10 cellular contexts compared by ENCODE assay signal in the genomic region with DNA sequence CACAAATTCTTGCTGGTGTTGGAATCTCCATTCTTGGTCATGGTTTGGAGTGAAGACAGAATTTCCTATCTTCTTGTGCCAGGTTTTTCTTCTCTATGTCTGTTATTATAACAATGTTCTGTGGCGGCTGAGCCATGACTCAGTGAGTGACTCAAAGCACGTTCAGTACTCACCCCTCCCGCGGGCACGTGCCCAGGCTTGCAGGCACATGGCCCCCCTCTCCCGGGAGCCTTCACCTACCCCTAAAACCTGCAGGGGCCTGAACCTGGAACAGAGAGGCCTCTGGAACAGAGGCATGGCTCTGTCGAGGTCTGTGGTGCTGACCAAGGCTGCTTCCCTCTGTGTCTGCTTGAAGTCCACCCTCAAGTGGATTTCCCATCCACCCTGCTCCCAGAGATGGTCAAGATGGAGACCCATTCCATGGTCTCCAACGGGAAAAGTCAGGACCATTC. TPM values are rescaled to one million over a fixed set of nuclear protein-coding genes. Genes with fewer than 3 reads are reported as not detected.
A peak's percentile ranks its signal among the peaks of the same experiment; 100 is the strongest.
DNase-seq lines count a peak whose midpoint lies in the region; ATAC-seq and TF ChIP-seq lines count a peak whose summit lies in the region.
"Had no signal": no experiment of that assay in that cellular context is flagged by ENCODE, and none has a peak within 500 bp of the region (broad histone marks: within the 10 kb centered on the region; RNA-seq: fewer than 3 reads in every experiment).

No MANE protein-coding gene starts in this region.

- in situ Hi-C loops in GM13977 (cut with MboI; ENCODE audit: low pct_unique_long_range_greater_than_20kb, low sequenced_read_pairs, unreplicated experiment) = no loop called here

- no peaks in the 10 kb centered on the region for H3K4me1 Mint-ChIP-seq in activated naive CD8-positive, alpha-beta T cell treated with anti-CD3 and anti-CD28 coated beads, Interleukin-2, amount 50 U/mL, for 24 hours
- H3K4me1 Mint-ChIP-seq: nephron had no signal

- H2AFZ ChIP-seq in osteoblast (ENCODE audit: low read length) = no peak overlapping the region

- no peak overlapping the region for H3K27ac Mint-ChIP-seq in activated naive CD8-positive, alpha-beta T cell treated with anti-CD3 and anti-CD28 coated beads, Interleukin-2, amount 50 U/mL, for 24 hours

- H3K4me3 ChIP-seq in AG09309 (ENCODE audit: control insufficient read depth, low read depth, low read length) (no peak overlapping the region), esophagus muscularis mucosa (no peak overlapping the region), osteoblast (ENCODE audit: insufficient read depth, low read length) (no peak overlapping the region)

- H3K4me1 ChIP-seq in esophagus muscularis mucosa = peaks cover 14 to 51% (median 33%) of the 10 kb centered on the region in 4 donors
- peaks cover 11% of the 10 kb centered on the region for H3K4me1 ChIP-seq in osteoblast (ENCODE audit: insufficient read depth, low read length)

- H3K27me3 ChIP-seq in esophagus muscularis mucosa = no peaks in the 10 kb centered on the region
- H3K27me3 ChIP-seq in osteoblast (ENCODE audit: insufficient read depth, low read length) = peaks cover 22% of the 10 kb centered on the region

- H3K9me3 ChIP-seq in esophagus muscularis mucosa = no peaks in the 10 kb centered on the region
- H3K9me3 ChIP-seq in osteoblast (ENCODE audit: low read depth, low read length) = no peaks in the 10 kb centered on the region

- DNase-seq in AG09309 (ENCODE audit: low read depth) (peak; percentile 67), NCI-H460 (ENCODE audit: extremely low read depth, low read depth) (peak; percentile 2), esophagus muscularis mucosa (ENCODE audit: extremely low spot score) (peak; percentile 98), osteoblast (ENCODE audit: insufficient read length, low spot score, missing footprints) (peak; percentile 99), GM13977 (ENCODE audit: low spot score) (no peak)
- DNase-seq in activated naive CD8-positive, alpha-beta T cell treated with anti-CD3 and anti-CD28 coated beads, Interleukin-2, amount 50 U/mL, for 24 hours = no peak

- ATAC-seq in HG02571 (IDR thresholded peaks at IDR 0.05; ENCODE audit: unreplicated experiment) (no peak), HG02973 (IDR thresholded peaks at IDR 0.05; ENCODE audit: unreplicated experiment) (no peak)
- ATAC-seq in activated naive CD8-positive, alpha-beta T cell treated with anti-CD3 and anti-CD28 coated beads, Interleukin-2, amount 50 U/mL, for 24 hours = no peak

- H3K36me3 ChIP-seq in esophagus muscularis mucosa (peaks cover 24 to 40% (median 37%) of the 10 kb centered on the region in 4 donors), osteoblast (ENCODE audit: insufficient read depth, low read length) (no peaks in the 10 kb centered on the region)

- H3K27me3 Mint-ChIP-seq in activated naive CD8-positive, alpha-beta T cell treated with anti-CD3 and anti-CD28 coated beads, Interleukin-2, amount 50 U/mL, for 24 hours = peaks cover 3% of the 10 kb centered on the region

- TF ChIP-seq POLR2A in esophagus muscularis mucosa (IDR thresholded peaks at IDR 0.05; ENCODE audit: low read depth) = no peak

- H4K20me1 ChIP-seq in osteoblast (ENCODE audit: insufficient read depth, low read length) = no peaks in the 10 kb centered on the region

- WGBS in esophagus muscularis mucosa = 34% methylated on average over 8 of the region's 8 CpGs

- intact Hi-C loops in esophagus muscularis mucosa (cut with DNase I) = no loop called here

- peak; percentile 76 for TF ChIP-seq EP300 in esophagus muscularis mucosa (IDR thresholded peaks at IDR 0.05)

- no peaks in the 10 kb centered on the region for H3K9me3 Mint-ChIP-seq in activated naive CD8-positive, alpha-beta T cell treated with anti-CD3 and anti-CD28 coated beads, Interleukin-2, amount 50 U/mL, for 24 hours
- H3K9me3 Mint-ChIP-seq: nephron had no signal

- no peaks in the 10 kb centered on the region for H3K79me2 ChIP-seq in osteoblast (ENCODE audit: insufficient read depth, low read length)

- no peaks in the 10 kb centered on the region for H3K36me3 Mint-ChIP-seq in activated naive CD8-positive, alpha-beta T cell treated with anti-CD3 and anti-CD28 coated beads, Interleukin-2, amount 50 U/mL, for 24 hours (ENCODE audit: low read depth)

- H3K4me3 Mint-ChIP-seq in activated naive CD8-positive, alpha-beta T cell treated with anti-CD3 and anti-CD28 coated beads, Interleukin-2, amount 50 U/mL, for 24 hours = no peak overlapping the region
- H3K4me3 Mint-ChIP-seq: nephron had no signal

- H3K27ac ChIP-seq in esophagus muscularis mucosa (replicated peaks in 1 of 4) (peak overlapping the region; percentile 84 to 96 (median 95)), osteoblast (ENCODE audit: low read depth, low read length) (peak overlapping the region; percentile 17)

- H3K4me2 ChIP-seq in osteoblast (ENCODE audit: insufficient read depth, low read length) = peak overlapping the region; percentile 49

- TF ChIP-seq CTCF in AG09309 (IDR thresholded peaks at IDR 0.05; ENCODE audit: control insufficient read depth, insufficient read depth, low read depth, low read length, missing control alignments) (no peak), esophagus muscularis mucosa (IDR thresholded peaks at IDR 0.05) (no peak), osteoblast (IDR thresholded peaks at IDR 0.05; ENCODE audit: extremely low read depth, low read depth, low read length) (no peak), GM13977 (IDR thresholded peaks at IDR 0.05; ENCODE audit: extremely low read depth, insufficient read depth, missing control alignments) (no peak)

RNA-seq across cellular contexts. Expression of a gene that starts 27.6 kb away (rescaled TPM):
- total RNA-seq in NCI-H460 (2014; rRNA removed; shearing (Covaris generic)) = 4.3 and 5.6 TPM in 2 replicates
- polyA plus RNA-seq in NCI-H460 (2014; cell fraction: nucleus; rRNA removed) = 24.1 and 28.2 TPM in 2 replicates
- total RNA-seq in esophagus muscularis mucosa (100 to 1,000 TPM; 120 to 200 (median 152) TPM), osteoblast (23.3 and 33.7 TPM in 2 replicates)

RNA-seq across cellular contexts. Expression of a gene that starts 30.3 kb away (rescaled TPM):
- not detected in 2 replicates for total RNA-seq in NCI-H460 (2014; rRNA removed; shearing (Covaris generic))
- not detected in 2 replicates for polyA plus RNA-seq in NCI-H460 (2014; cell fraction: nucleus; rRNA removed)
- total RNA-seq in esophagus muscularis mucosa = under 1 TPM in 1 of 4 donors, not detected in 3; 0.65 TPM
- total RNA-seq in osteoblast = not detected in 2 replicates
- total RNA-seq: T-helper 2 cell treated with Interferon-gamma antibody and Interleukin-4, amounts not matched to agents 100 ng/mL and 5 ng/mL, for 36 hours had no signal

RNA-seq across cellular contexts. Expression of a gene that starts 37.6 kb away (rescaled TPM):
- total RNA-seq in NCI-H460 (2014; rRNA removed; shearing (Covaris generic)) = 16.2 and 20.5 TPM in 2 replicates
- 29.3 and 33.1 TPM in 2 replicates for polyA plus RNA-seq in NCI-H460 (2014; cell fraction: nucleus; rRNA removed)
- total RNA-seq in esophagus muscularis mucosa (10 to 100 TPM; 15.6 to 26.6 (median 23.0) TPM), osteoblast (13.3 and 17.4 TPM in 2 replicates)

RNA-seq across cellular contexts. Expression of a gene that starts 37.8 kb away (rescaled TPM):
- 392 and 447 TPM in 2 replicates for total RNA-seq in NCI-H460 (2014; rRNA removed; shearing (Covaris generic))
- polyA plus RNA-seq in NCI-H460 (2014; cell fraction: nucleus; rRNA removed) = 184 and 285 TPM in 2 replicates
- total RNA-seq in esophagus muscularis mucosa = 100 to 1,000 TPM; 167 to 270 (median 205) TPM
- 128 and 135 TPM in 2 replicates for total RNA-seq in osteoblast

RNA-seq across cellular contexts. Expression of a gene that starts 44.2 kb away (rescaled TPM):
- 5.6 and 5.9 TPM in 2 replicates for total RNA-seq in NCI-H460 (2014; rRNA removed; shearing (Covaris generic))
- polyA plus RNA-seq in NCI-H460 (2014; cell fraction: nucleus; rRNA removed) = 17.9 and 19.7 TPM in 2 replicates
- 1 to 10 TPM; 4.2 to 8.5 (median 5.3) TPM for total RNA-seq in esophagus muscularis mucosa
- 5.0 and 5.1 TPM in 2 replicates for total RNA-seq in osteoblast

Comparison
In these comparisons a context has a peak if more than half of its experiments do, and no peak if none do; other contexts are left out.
1. DNase-seq: peak in AG09309 (single experiment), NCI-H460 (single experiment), esophagus muscularis mucosa (single experiment) and osteoblast (single experiment); none in GM13977 (single experiment) and activated naive CD8-positive, alpha-beta T cell treated with anti-CD3 and anti-CD28 coated beads, Interleukin-2, amount 50 U/mL, for 24 hours (single experiment).